28 cellular contexts compared by ENCODE assay signal in genomic region chr2:4529738-4530137, GRCh38.
"Had no signal": no experiment of that assay in that cellular context is flagged by ENCODE, and none has a peak within 500 bp of the region (broad histone marks: within the 10 kb centered on the region; RNA-seq: fewer than 3 reads in every experiment).

No MANE protein-coding gene starts in this region.

- H3K4me3 Mint-ChIP-seq: naive thymus-derived CD8-positive, alpha-beta T cell; natural killer cell treated with Interleukin-12 subunit alpha and Interleukin-12 subunit beta and Interleukin-15 and Interleukin-18, amount 100 ng/mL, for 72 hours; nephron progenitor cell; neural crest cell; stimulated activated effector memory CD8-positive, alpha-beta T cell treated with anti-CD3 and anti-CD28 coated beads, Interleukin-12 subunit alpha, Interleukin-12 subunit beta, amount 100 ng/mL, for 72 hours; stimulated activated naive B cell treated with anti-CD40 and anti-IgM and Interleukin-4, amounts not matched to agents 10 μg/mL and 1 μg/mL and 100 μg/mL, for 72 hours; stimulated activated naive CD8-positive, alpha-beta T cell treated with anti-CD3 and anti-CD28 coated beads, Interleukin-15, Interleukin-2, amounts not matched to agents 100 ng/mL and 50 ng/mL, for 24 hours had no signal

- H3K9ac ChIP-seq: parathyroid adenoma had no signal

- H3K27ac ChIP-seq: ovary, parathyroid adenoma, psoas muscle, right lobe of liver, sigmoid colon, stomach, thoracic aorta, thyroid gland, tibial nerve, upper lobe of left lung, uterus had no signal

- H3K27me3 Mint-ChIP-seq: naive thymus-derived CD8-positive, alpha-beta T cell; natural killer cell treated with Interleukin-12 subunit alpha and Interleukin-12 subunit beta and Interleukin-15 and Interleukin-18, amount 100 ng/mL, for 72 hours; progenitor cell of endocrine pancreas; stimulated activated naive B cell treated with anti-CD40 and anti-IgM and Interleukin-4, amounts not matched to agents 10 μg/mL and 1 μg/mL and 100 μg/mL, for 72 hours; stimulated activated naive CD8-positive, alpha-beta T cell treated with anti-CD3 and anti-CD28 coated beads, Interleukin-15, Interleukin-2, amounts not matched to agents 100 ng/mL and 50 ng/mL, for 24 hours had no signal

- H2AFZ ChIP-seq: parathyroid adenoma had no signal

- H3K9me3 Mint-ChIP-seq: nephron progenitor cell, neural crest cell had no signal

- H3K9me3 ChIP-seq: ovary, psoas muscle, right lobe of liver, sigmoid colon, stomach, thoracic aorta, thyroid gland, tibial nerve, upper lobe of left lung, uterus had no signal

- H3K36me3 Mint-ChIP-seq: naive thymus-derived CD8-positive, alpha-beta T cell; natural killer cell treated with Interleukin-12 subunit alpha and Interleukin-12 subunit beta and Interleukin-15 and Interleukin-18, amount 100 ng/mL, for 72 hours; stimulated activated effector memory CD8-positive, alpha-beta T cell treated with anti-CD3 and anti-CD28 coated beads, Interleukin-12 subunit alpha, Interleukin-12 subunit beta, amount 100 ng/mL, for 72 hours; stimulated activated naive B cell treated with anti-CD40 and anti-IgM and Interleukin-4, amounts not matched to agents 10 μg/mL and 1 μg/mL and 100 μg/mL, for 72 hours had no signal

- DNase-seq: naive thymus-derived CD8-positive, alpha-beta T cell; nephron progenitor cell; occipital lobe; ovary; psoas muscle; right cardiac atrium; right lobe of liver; sigmoid colon; small intestine; stimulated activated CD4-positive, alpha-beta T cell treated with anti-CD3 and anti-CD28 coated beads, Interleukin-15, amount 100 ng/mL, for 24 hours; stimulated activated CD4-positive, alpha-beta T cell treated with anti-CD3 and anti-CD28 coated beads, Interleukin-2, amount 100 ng/mL, for 24 hours; stimulated activated CD4-positive, alpha-beta T cell treated with anti-CD3 and anti-CD28 coated beads, Interleukin-2, amount 100 ng/mL, for 48 hours; stimulated activated CD4-positive, alpha-beta T cell treated with anti-CD3 and anti-CD28 coated beads, Interleukin-4, amount 100 ng/mL, for 24 hours; stimulated activated naive B cell treated with anti-CD40 and anti-IgM and Interleukin-4, amounts not matched to agents 10 μg/mL and 1 μg/mL and 100 μg/mL, for 72 hours; stimulated activated naive CD4-positive, alpha-beta T cell treated with Interleukin-2 at 50 U/mL for 16 hours; stomach; thyroid gland; trophoblast cell; upper lobe of left lung; uterus had no signal

- H3K36me3 ChIP-seq: ovary, right lobe of liver, sigmoid colon, stomach, thoracic aorta, thyroid gland, tibial nerve, upper lobe of left lung, uterus had no signal

- H3K4me1 Mint-ChIP-seq: naive thymus-derived CD8-positive, alpha-beta T cell; neural crest cell; stimulated activated effector memory CD8-positive, alpha-beta T cell treated with anti-CD3 and anti-CD28 coated beads, Interleukin-12 subunit alpha, Interleukin-12 subunit beta, amount 100 ng/mL, for 72 hours; stimulated activated naive B cell treated with anti-CD40 and anti-IgM and Interleukin-4, amounts not matched to agents 10 μg/mL and 1 μg/mL and 100 μg/mL, for 72 hours had no signal

- H3K27me3 ChIP-seq: ovary, right lobe of liver, sigmoid colon, stomach, thyroid gland, tibial nerve, upper lobe of left lung, uterus had no signal

- H3K4me1 ChIP-seq: parathyroid adenoma, psoas muscle, right lobe of liver, sigmoid colon, stomach, thyroid gland, tibial nerve, upper lobe of left lung, uterus had no signal

- ATAC-seq: naive thymus-derived CD8-positive, alpha-beta T cell; natural killer cell treated with Interleukin-12 subunit alpha and Interleukin-12 subunit beta and Interleukin-15 and Interleukin-18, amount 100 ng/mL, for 72 hours; psoas muscle; stimulated activated effector memory CD8-positive, alpha-beta T cell treated with anti-CD3 and anti-CD28 coated beads, Interleukin-12 subunit alpha, Interleukin-12 subunit beta, amount 100 ng/mL, for 72 hours; stimulated activated naive B cell treated with anti-CD40 and anti-IgM and Interleukin-4, amounts not matched to agents 10 μg/mL and 1 μg/mL and 100 μg/mL, for 72 hours had no signal

- H3K79me2 ChIP-seq: parathyroid adenoma had no signal

- H3K4me3 ChIP-seq: ovary, psoas muscle, right lobe of liver, sigmoid colon, stomach, thoracic aorta, thyroid gland, tibial nerve, upper lobe of left lung, uterus had no signal

- H3K27ac Mint-ChIP-seq: naive thymus-derived CD8-positive, alpha-beta T cell; natural killer cell treated with Interleukin-12 subunit alpha and Interleukin-12 subunit beta and Interleukin-15 and Interleukin-18, amount 100 ng/mL, for 72 hours; nephron progenitor cell; progenitor cell of endocrine pancreas; stimulated activated effector memory CD8-positive, alpha-beta T cell treated with anti-CD3 and anti-CD28 coated beads, Interleukin-12 subunit alpha, Interleukin-12 subunit beta, amount 100 ng/mL, for 72 hours; stimulated activated naive B cell treated with anti-CD40 and anti-IgM and Interleukin-4, amounts not matched to agents 10 μg/mL and 1 μg/mL and 100 μg/mL, for 72 hours; stimulated activated naive CD8-positive, alpha-beta T cell treated with anti-CD3 and anti-CD28 coated beads, Interleukin-15, Interleukin-2, amounts not matched to agents 100 ng/mL and 50 ng/mL, for 24 hours had no signal
